Comparison of ENCODE assay signal across 21 cellular contexts in the genomic region with DNA sequence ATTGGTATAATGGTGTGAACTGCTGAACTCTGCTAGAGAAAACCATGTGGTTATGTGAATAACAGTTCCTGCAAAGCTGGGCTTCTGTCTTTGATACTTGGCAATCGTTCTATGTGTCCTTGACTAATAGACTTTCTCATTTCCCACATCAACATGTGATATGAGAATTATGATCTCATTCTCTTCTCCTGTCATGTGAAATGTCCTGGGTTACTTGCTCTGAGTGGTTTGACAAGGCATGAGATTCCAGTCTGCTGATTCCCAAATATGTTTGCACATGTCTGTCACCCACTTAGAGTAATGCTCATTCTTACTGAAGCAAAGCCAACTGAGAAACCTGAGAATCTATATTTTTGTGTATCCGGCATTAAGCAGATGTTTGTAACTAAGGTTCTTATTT.
DNase-seq lines count a peak whose midpoint lies in the region; ATAC-seq, FAIRE-seq and TF ChIP-seq lines count a peak whose summit lies in the region.
"Had no signal": no experiment of that assay in that cellular context is flagged by ENCODE, and none has a peak within 500 bp of the region (broad histone marks: within the 10 kb centered on the region; RNA-seq: fewer than 3 reads in every experiment).

No MANE protein-coding gene starts in this region.

- peaks cover 83% of the 10 kb centered on the region for H3K36me3 Mint-ChIP-seq in CD8-positive, alpha-beta T cell
- peaks cover 78% of the 10 kb centered on the region for H3K36me3 Mint-ChIP-seq in T-cell

- peaks cover 12% of the 10 kb centered on the region for H3K9me3 Mint-ChIP-seq in CD8-positive, alpha-beta T cell
- peaks cover 6 to 29% (median 13%) of the 10 kb centered on the region in 3 donors for H3K9me3 Mint-ChIP-seq in T-cell

- no peaks in the 10 kb centered on the region for H4K20me1 ChIP-seq in keratinocyte (ENCODE audit: control insufficient read depth, extremely low read depth, insufficient read depth, low read length)

- intact Hi-C loops in CD8-positive, alpha-beta T cell (cut with DNase I, micrococcal nuclease): no loop called here

- no peak overlapping the region for H3K9ac ChIP-seq in keratinocyte (ENCODE audit: control insufficient read depth, extremely low read depth, insufficient read depth, low read length)

- CTCF ChIA-PET in CD8-positive, alpha-beta T cell (lab: Charles Lee): no interaction called here
- CTCF ChIA-PET in T-cell (lab: Charles Lee): no interaction called here

- peaks cover 53% of the 10 kb centered on the region for H3K4me1 Mint-ChIP-seq in CD8-positive, alpha-beta T cell (ENCODE audit: low read depth)
- H3K4me1 Mint-ChIP-seq in T-cell: peaks cover 38 to 54% (median 48%) of the 10 kb centered on the region in 3 donors

- FAIRE-seq in keratinocyte (lab: Jason Lieb, UNC): peak; percentile 73
- FAIRE-seq: D721Med, HepG2, kidney had no signal

- no peak for DNase-seq in CD8-positive, alpha-beta T cell
- DNase-seq in LHCN-M2 (ENCODE audit: low read depth): peak; percentile 48
- DNase-seq in epithelial cell of prostate (ENCODE audit: low read depth, low spot score): peak; percentile 82
- DNase-seq in keratinocyte (ENCODE audit: low read depth, low spot score): peak; percentile 56
- no peak for DNase-seq in T-cell
- no peak for DNase-seq in T1000 (lab: John Stamatoyannopoulos, UW)
- DNase-seq in GM20000 (ENCODE audit: low spot score): no peak
- DNase-seq: activated CD4-positive, alpha-beta T cell treated with anti-CD3 and anti-CD28 coated beads, Interleukin-2, amount 10 ng/mL, durations not matched to agents 7 days and 5 days; activated naive CD4-positive, alpha-beta T cell treated with Interleukin-2 at 50 U/mL for 16 hours; effector memory CD4-positive, alpha-beta T cell; kidney; MM.1S; mucosa of descending colon; NCI-H1694 treated with DMSO at 0.1 percent for 48 hours; NCI-H446 treated with DMSO at 0.1 percent for 48 hours; stimulated activated CD4-positive, alpha-beta T cell treated with anti-CD3 and anti-CD28 coated beads, Interleukin-4, amount 100 ng/mL, for 4 hours had no signal

- H3K79me2 ChIP-seq in keratinocyte (ENCODE audit: control insufficient read depth, insufficient read depth, low read length): no peaks in the 10 kb centered on the region

- ATAC-seq in CD8-positive, alpha-beta T cell: no peak
- ATAC-seq in T-cell (replicated peaks in 1 of 4) (no peak), HG03159 (IDR thresholded peaks at IDR 0.05; ENCODE audit: unreplicated experiment) (no peak)
- ATAC-seq: HCT116, HepG2, mucosa of descending colon had no signal

- H3K36me3 ChIP-seq in CD8-positive, alpha-beta T cell (ENCODE audit: insufficient read depth, low read length): peaks cover 9% of the 10 kb centered on the region
- no peaks in the 10 kb centered on the region for H3K36me3 ChIP-seq in keratinocyte (ENCODE audit: control insufficient read depth in 2 of 2, extremely low read depth in 1 of 2, insufficient read depth in 2 of 2, low read length in 2 of 2)

- H3K27me3 Mint-ChIP-seq in CD8-positive, alpha-beta T cell (ENCODE audit: low read depth): no peaks in the 10 kb centered on the region
- H3K27me3 Mint-ChIP-seq in T-cell: no peaks in the 10 kb centered on the region
- H3K27me3 Mint-ChIP-seq: activated CD4-positive, alpha-beta T cell treated with anti-CD3 and anti-CD28 coated beads, Interleukin-2, amount 10 ng/mL, durations not matched to agents 7 days and 5 days had no signal

- no peaks in the 10 kb centered on the region for H3K9me1 ChIP-seq in keratinocyte (ENCODE audit: control insufficient read depth, extremely low read depth, insufficient read depth, low read length)

- dilution Hi-C loops in keratinocyte (cut with MboI; ENCODE audit: extremely low pct_ligation_motif_present, low sequenced_read_pairs): no loop called here

- H3K4me3 ChIP-seq in CD8-positive, alpha-beta T cell (ENCODE audit: low read depth, low read length): no peak overlapping the region
- no peak overlapping the region for H3K4me3 ChIP-seq in keratinocyte (ENCODE audit: control insufficient read depth in 2 of 3, extremely low read depth in 1 of 3, insufficient read depth in 2 of 3, low read depth in 1 of 3, low read length in 3 of 3)
- H3K4me3 ChIP-seq: mucosa of descending colon, skin epidermis had no signal

- POLR2A ChIA-PET in CD8-positive, alpha-beta T cell (lab: Charles Lee): no interaction called here
- POLR2A ChIA-PET in T-cell (lab: Charles Lee): no interaction called here

- no peak overlapping the region for H3K4me2 ChIP-seq in keratinocyte (ENCODE audit: control insufficient read depth, extremely low read depth, insufficient read depth, low read depth, low read length)

- no peak overlapping the region for H3K27ac ChIP-seq in CD8-positive, alpha-beta T cell (ENCODE audit: low read depth, low read length)
- H3K27ac ChIP-seq in epithelial cell of prostate: peak overlapping the region; percentile 25
- H3K27ac ChIP-seq in keratinocyte (ENCODE audit: control insufficient read depth, insufficient read depth, low read length): no peak overlapping the region

- H3K4me1 ChIP-seq in CD8-positive, alpha-beta T cell (ENCODE audit: insufficient read depth, low read length): no peaks in the 10 kb centered on the region
- H3K4me1 ChIP-seq in keratinocyte (ENCODE audit: control insufficient read depth, extremely low read depth, insufficient read depth, low read length): peaks cover 10% of the 10 kb centered on the region

- TF ChIP-seq CTCF in CD8-positive, alpha-beta T cell (IDR thresholded peaks at IDR 0.05): no peak
- TF ChIP-seq CTCF in keratinocyte (optimal IDR thresholded peaks at IDR 0.05 in 1 of 3, IDR thresholded peaks at IDR 0.05 in 1 of 3, conservative IDR thresholded peaks at IDR 0.05 in 1 of 3; ENCODE audit: extremely low read depth in 1 of 3, insufficient read depth in 2 of 3, low read length in 3 of 3) (no peak), GM20000 (IDR thresholded peaks at IDR 0.05; ENCODE audit: extremely low read depth, missing control alignments) (no peak)

- H3K4me3 Mint-ChIP-seq in CD8-positive, alpha-beta T cell: no peak overlapping the region
- H3K4me3 Mint-ChIP-seq in T-cell: no peak overlapping the region
- H3K4me3 Mint-ChIP-seq: activated CD4-positive, alpha-beta T cell treated with anti-CD3 and anti-CD28 coated beads, Interleukin-2, amount 10 ng/mL, durations not matched to agents 7 days and 5 days had no signal

- H3K27me3 ChIP-seq in CD8-positive, alpha-beta T cell (ENCODE audit: insufficient read depth, low read length): no peaks in the 10 kb centered on the region
- H3K27me3 ChIP-seq in keratinocyte (ENCODE audit: control insufficient read depth, extremely low read depth, insufficient read depth, low read length): no peaks in the 10 kb centered on the region

- H3K9me3 ChIP-seq in CD8-positive, alpha-beta T cell (ENCODE audit: low read length): peaks cover 4% of the 10 kb centered on the region
- H3K9me3 ChIP-seq in keratinocyte (ENCODE audit: control insufficient read depth, low read depth, low read length): no peaks in the 10 kb centered on the region

- peak overlapping the region; percentile 12 for H3K27ac Mint-ChIP-seq in CD8-positive, alpha-beta T cell
- peak overlapping the region in 1 of 2 donors; percentile 25 for H3K27ac Mint-ChIP-seq in T-cell
- H3K27ac Mint-ChIP-seq: activated CD4-positive, alpha-beta T cell treated with anti-CD3 and anti-CD28 coated beads, Interleukin-2, amount 10 ng/mL, durations not matched to agents 7 days and 5 days had no signal

- no peak overlapping the region for H2AFZ ChIP-seq in keratinocyte (ENCODE audit: control insufficient read depth, low read length)

Comparison
In these comparisons a context has a peak if more than half of its experiments do, and no peak if none do; other contexts are left out.
1. DNase-seq: peak in LHCN-M2 (single experiment), epithelial cell of prostate (single experiment) and keratinocyte (single experiment); none in CD8-positive, alpha-beta T cell (0 of 7), T-cell (0 of 34), T1000 (single experiment) and GM20000 (single experiment).